Comparison of ENCODE assay signal across 20 cellular contexts in genomic region chr5:116506448-116506847, GRCh38.
"Had no signal": no experiment of that assay in that cellular context is flagged by ENCODE, and none has a peak within 500 bp of the region (broad histone marks: within the 10 kb centered on the region; RNA-seq: fewer than 3 reads in every experiment).

No MANE protein-coding gene starts in this region.

- H3K27ac ChIP-seq: right lobe of liver, suprapubic skin, upper lobe of left lung had no signal

- H3K9me3 Mint-ChIP-seq: activated naive CD8-positive, alpha-beta T cell treated with anti-CD3 and anti-CD28 coated beads, Interleukin-2, amount 50 U/mL, for 24 hours; activated T-helper 1 cell treated with anti-CD3 and anti-CD28 coated beads, Interleukin-12 subunit alpha, Interleukin-12 subunit beta, Interleukin-2, Interleukin-4 antibody, amounts not matched to agents 30 ng/mL and 10 ng/mL and 1 ng/mL, durations not matched to agents 14 hours and 24 hours and 36 hours; stimulated activated effector memory CD8-positive, alpha-beta T cell treated with anti-CD3 and anti-CD28 coated beads, Interleukin-12 subunit alpha, Interleukin-12 subunit beta, amount 100 ng/mL, for 72 hours; stimulated activated naive CD8-positive, alpha-beta T cell treated with anti-CD3 and anti-CD28 coated beads, Interleukin-15, amount 100 ng/mL, for 72 hours had no signal

- H3K4me1 Mint-ChIP-seq: activated naive CD8-positive, alpha-beta T cell treated with anti-CD3 and anti-CD28 coated beads, Interleukin-2, amount 50 U/mL, for 24 hours; stimulated activated effector memory CD8-positive, alpha-beta T cell treated with anti-CD3 and anti-CD28 coated beads, Interleukin-12 subunit alpha, Interleukin-12 subunit beta, amount 100 ng/mL, for 72 hours; stimulated activated naive CD8-positive, alpha-beta T cell treated with anti-CD3 and anti-CD28 coated beads, Interleukin-15, amount 100 ng/mL, for 72 hours had no signal

- H3K36me3 Mint-ChIP-seq: stimulated activated effector memory CD8-positive, alpha-beta T cell treated with anti-CD3 and anti-CD28 coated beads, Interleukin-12 subunit alpha, Interleukin-12 subunit beta, amount 100 ng/mL, for 72 hours had no signal

- H3K27me3 Mint-ChIP-seq: activated naive CD8-positive, alpha-beta T cell treated with anti-CD3 and anti-CD28 coated beads, Interleukin-2, amount 50 U/mL, for 24 hours; stimulated activated naive CD8-positive, alpha-beta T cell treated with anti-CD3 and anti-CD28 coated beads, Interleukin-15, amount 100 ng/mL, for 72 hours had no signal

- DNase-seq: activated CD4-positive, alpha-beta T cell treated with anti-CD3 and anti-CD28 coated beads for 1 hour; activated CD4-positive, alpha-beta T cell treated with anti-CD3 and anti-CD28 coated beads, Interleukin-2, amount 50 U/mL, for 1 hour; activated CD8-positive, alpha-beta T cell treated with anti-CD3 and anti-CD28 coated beads, Interleukin-2, amount 10 ng/mL, durations not matched to agents 7 days and 5 days; activated gamma-delta T cell; activated naive CD4-positive, alpha-beta T cell treated with anti-CD3 and anti-CD28 coated beads, Interleukin-2, amount 50 U/mL, for 16 hours; activated naive CD8-positive, alpha-beta T cell treated with anti-CD3 and anti-CD28 coated beads, Interleukin-2, amount 50 U/mL, for 24 hours; hypothalamus; left ventricle myocardium superior; mammary epithelial cell; occipital lobe; right lobe of liver; small intestine; stimulated activated CD4-positive, alpha-beta T cell treated with anti-CD3 and anti-CD28 coated beads, Interleukin-2, amount 100 ng/mL, for 24 hours; stimulated activated naive CD8-positive, alpha-beta T cell treated with anti-CD3 and anti-CD28 coated beads, Interleukin-15, amount 100 ng/mL, for 72 hours; T-helper 9 cell; upper lobe of left lung had no signal

- H3K4me3 Mint-ChIP-seq: activated CD8-positive, alpha-beta T cell treated with anti-CD3 and anti-CD28 coated beads, Interleukin-2, amount 10 ng/mL, durations not matched to agents 7 days and 5 days; activated naive CD8-positive, alpha-beta T cell treated with anti-CD3 and anti-CD28 coated beads, Interleukin-2, amount 50 U/mL, for 24 hours; activated T-helper 1 cell treated with anti-CD3 and anti-CD28 coated beads, Interleukin-12 subunit alpha, Interleukin-12 subunit beta, Interleukin-2, Interleukin-4 antibody, amounts not matched to agents 30 ng/mL and 10 ng/mL and 1 ng/mL, durations not matched to agents 14 hours and 24 hours and 36 hours; stimulated activated effector memory CD8-positive, alpha-beta T cell treated with anti-CD3 and anti-CD28 coated beads, Interleukin-12 subunit alpha, Interleukin-12 subunit beta, amount 100 ng/mL, for 72 hours; stimulated activated naive CD8-positive, alpha-beta T cell treated with anti-CD3 and anti-CD28 coated beads, Interleukin-15, amount 100 ng/mL, for 72 hours had no signal

- H3K9me3 ChIP-seq: right lobe of liver, suprapubic skin, upper lobe of left lung had no signal

- H3K27ac Mint-ChIP-seq: activated CD8-positive, alpha-beta T cell treated with anti-CD3 and anti-CD28 coated beads, Interleukin-2, amount 10 ng/mL, durations not matched to agents 7 days and 5 days; activated naive CD8-positive, alpha-beta T cell treated with anti-CD3 and anti-CD28 coated beads, Interleukin-2, amount 50 U/mL, for 24 hours; activated T-helper 1 cell treated with anti-CD3 and anti-CD28 coated beads, Interleukin-12 subunit alpha, Interleukin-12 subunit beta, Interleukin-2, Interleukin-4 antibody, amounts not matched to agents 30 ng/mL and 10 ng/mL and 1 ng/mL, durations not matched to agents 14 hours and 24 hours and 36 hours; stimulated activated effector memory CD8-positive, alpha-beta T cell treated with anti-CD3 and anti-CD28 coated beads, Interleukin-12 subunit alpha, Interleukin-12 subunit beta, amount 100 ng/mL, for 72 hours; stimulated activated naive CD8-positive, alpha-beta T cell treated with anti-CD3 and anti-CD28 coated beads, Interleukin-15, amount 100 ng/mL, for 72 hours had no signal

- H3K27me3 ChIP-seq: right lobe of liver, suprapubic skin, upper lobe of left lung had no signal

- H3K4me1 ChIP-seq: right lobe of liver had no signal

- H3K4me3 ChIP-seq: right lobe of liver, suprapubic skin, upper lobe of left lung had no signal

- H3K36me3 ChIP-seq: right lobe of liver, suprapubic skin had no signal

- ATAC-seq: activated CD8-positive, alpha-beta T cell treated with anti-CD3 and anti-CD28 coated beads, Interleukin-2, amount 10 ng/mL, durations not matched to agents 7 days and 5 days; activated naive CD8-positive, alpha-beta T cell treated with anti-CD3 and anti-CD28 coated beads, Interleukin-2, amount 50 U/mL, for 24 hours; esophagus mucosa; left ventricle myocardium superior; right lobe of liver; stimulated activated effector memory CD8-positive, alpha-beta T cell treated with anti-CD3 and anti-CD28 coated beads, Interleukin-12 subunit alpha, Interleukin-12 subunit beta, amount 100 ng/mL, for 72 hours; stimulated activated naive CD8-positive, alpha-beta T cell treated with anti-CD3 and anti-CD28 coated beads, Interleukin-15, amount 100 ng/mL, for 72 hours had no signal
